21 cellular contexts compared by ENCODE assay signal in the genomic region with DNA sequence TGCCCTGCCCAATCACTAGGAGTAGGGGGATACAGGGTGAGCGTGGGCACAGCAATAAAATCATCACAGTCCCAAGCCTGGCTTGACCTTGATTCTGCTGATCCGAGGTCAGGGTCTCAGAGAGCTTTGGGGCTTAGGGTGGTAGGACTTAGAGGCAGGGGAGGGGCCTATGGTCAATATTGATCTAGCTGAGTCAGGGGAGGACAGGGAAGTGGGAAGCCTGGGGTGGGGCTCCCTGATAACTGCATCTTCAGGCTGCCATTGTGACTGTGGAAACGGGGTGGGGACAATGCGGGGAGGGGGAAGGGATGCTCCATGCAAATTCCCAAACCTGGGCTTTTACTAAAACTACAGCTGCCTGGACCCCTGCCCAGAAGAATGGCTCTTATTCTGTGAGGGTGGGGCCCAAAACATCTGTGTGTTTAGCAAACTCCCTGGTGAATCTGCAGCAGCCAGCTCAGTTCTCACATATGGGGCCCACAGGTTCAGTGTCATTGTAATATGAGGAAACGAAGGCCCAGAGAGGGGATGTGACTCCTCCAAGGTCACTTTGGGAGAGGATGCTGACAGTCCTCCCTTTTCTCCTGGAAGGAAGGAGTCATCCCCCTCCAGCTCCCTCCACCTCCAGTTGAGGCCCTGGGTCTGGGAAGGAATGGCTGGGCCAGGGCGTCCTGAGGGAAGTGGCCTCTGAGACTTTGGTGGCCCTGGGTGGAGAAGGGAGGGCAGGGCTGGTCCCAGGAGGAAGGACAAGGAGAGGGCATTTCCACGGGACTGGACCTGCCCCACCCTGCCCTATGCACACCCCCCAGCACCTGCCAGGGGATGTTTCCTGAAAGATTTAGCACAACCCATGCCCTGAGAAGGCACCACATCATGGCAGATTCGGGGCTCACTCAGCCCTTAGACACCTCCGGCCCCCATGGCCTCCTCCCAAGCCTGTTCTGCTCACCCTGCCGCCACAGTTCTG. TPM values are rescaled to one million over a fixed set of nuclear protein-coding genes. Genes with fewer than 3 reads are reported as not detected.
DNase-seq lines count a peak whose midpoint lies in the region; FAIRE-seq and TF ChIP-seq lines count a peak whose summit lies in the region.
"Had no signal": no experiment of that assay in that cellular context is flagged by ENCODE, and none has a peak within 500 bp of the region (broad histone marks: within the 10 kb centered on the region; RNA-seq: fewer than 3 reads in every experiment).

No MANE protein-coding gene starts in this region.

- no peaks in the 10 kb centered on the region for H3K79me1 ChIP-seq in mesenchymal stem cell (replicated peaks; ENCODE audit: low read length, poor library complexity, severe bottlenecking)

- H2AFZ ChIP-seq in astrocyte (ENCODE audit: low read depth, low read length) (no peak overlapping the region), mesenchymal stem cell (ENCODE audit: low read depth, low read length) (no peak overlapping the region)
- H2AFZ ChIP-seq: GM23248 had no signal

- H3K9me3 ChIP-seq in astrocyte (ENCODE audit: insufficient read depth, low read depth, low read length) (no peaks in the 10 kb centered on the region), mesenchymal stem cell (ENCODE audit: control insufficient read depth, low read length) (no peaks in the 10 kb centered on the region)
- H3K9me3 ChIP-seq: A549, MG63 had no signal

- H3K36me3 ChIP-seq in astrocyte (ENCODE audit: insufficient read depth, low read length): no peaks in the 10 kb centered on the region
- no peaks in the 10 kb centered on the region for H3K36me3 ChIP-seq in mesenchymal stem cell (ENCODE audit: control insufficient read depth in 1 of 2, insufficient read depth in 2 of 2, low read depth in 1 of 2, low read length in 2 of 2)
- H3K36me3 ChIP-seq: MG63 had no signal

- H3K4me2 ChIP-seq in astrocyte (ENCODE audit: low read length) (no peak overlapping the region), mesenchymal stem cell (ENCODE audit: low read length, poor library complexity, severe bottlenecking) (no peak overlapping the region)
- H3K4me2 ChIP-seq: A549 had no signal

- H2BK120ac ChIP-seq in mesenchymal stem cell (ENCODE audit: low read depth, low read length): no peak overlapping the region

- H2BK5ac ChIP-seq in mesenchymal stem cell (ENCODE audit: low read depth, low read length, poor library complexity, severe bottlenecking): no peak overlapping the region

- H4K91ac ChIP-seq in mesenchymal stem cell (ENCODE audit: low read length): no peak overlapping the region

- H3K27me3 ChIP-seq in astrocyte (ENCODE audit: insufficient read depth, low read length) (no peaks in the 10 kb centered on the region), mesenchymal stem cell (ENCODE audit: control insufficient read depth in 1 of 2, insufficient read depth in 1 of 2, low read length in 2 of 2) (no peaks in the 10 kb centered on the region)
- H3K27me3 ChIP-seq: MG63 had no signal

- CTCF ChIA-PET in activated naive CD4-positive, alpha-beta T cell treated with anti-CD3 and anti-CD28 coated beads for 36 hours (lab: Charles Lee): interaction anchor here (0.7 to 1.2 kb wide), 5 partner anchors 8 to 219 kb away, joined by 3 to 4 read pairs (median 3); no protein-coding TSS in a partner anchor

- no peak overlapping the region for H2BK12ac ChIP-seq in mesenchymal stem cell (ENCODE audit: low read length in 2 of 2)

- H3K14ac ChIP-seq in mesenchymal stem cell (ENCODE audit: low read length in 2 of 2): peak overlapping the region in 1 of 2 experiments; percentile 42

- H3K36me3 Mint-ChIP-seq in activated naive CD4-positive, alpha-beta T cell treated with anti-CD3 and anti-CD28 coated beads, Interleukin-2, amount 50 U/mL, for 24 hours: no peaks in the 10 kb centered on the region
- no peaks in the 10 kb centered on the region for H3K36me3 Mint-ChIP-seq in activated naive CD4-positive, alpha-beta T cell treated with anti-CD3 and anti-CD28 coated beads for 36 hours (ENCODE audit: low read depth)
- H3K36me3 Mint-ChIP-seq in astrocyte (ENCODE audit: low read depth, unreplicated experiment) (no peaks in the 10 kb centered on the region), type B pancreatic cell (no peaks in the 10 kb centered on the region)
- H3K36me3 Mint-ChIP-seq: CD4-positive, CD25-positive, alpha-beta regulatory T cell had no signal

- H3K18ac ChIP-seq in mesenchymal stem cell (ENCODE audit: low read depth in 1 of 2, low read length in 2 of 2): no peak overlapping the region

- peaks cover 3% of the 10 kb centered on the region for H3K4me1 Mint-ChIP-seq in activated naive CD4-positive, alpha-beta T cell treated with anti-CD3 and anti-CD28 coated beads, Interleukin-2, amount 50 U/mL, for 24 hours
- H3K4me1 Mint-ChIP-seq in activated naive CD4-positive, alpha-beta T cell treated with anti-CD3 and anti-CD28 coated beads for 36 hours (ENCODE audit: low read depth): no peaks in the 10 kb centered on the region
- H3K4me1 Mint-ChIP-seq in astrocyte (ENCODE audit: low read depth, unreplicated experiment) (peaks cover 2% of the 10 kb centered on the region), type B pancreatic cell (ENCODE audit: unreplicated experiment) (peaks cover 25% of the 10 kb centered on the region)

- H4K20me1 ChIP-seq in astrocyte (ENCODE audit: insufficient read depth, low read length): no peaks in the 10 kb centered on the region

- intact Hi-C loops in activated naive CD4-positive, alpha-beta T cell treated with anti-CD3 and anti-CD28 coated beads for 36 hours (cut with micrococcal nuclease): loop anchor here (5.0 kb wide), 1 partner anchor 221 kb away; no protein-coding TSS in a partner anchor

- TF ChIP-seq CTCF in astrocyte (IDR thresholded peaks at IDR 0.05; ENCODE audit: insufficient read depth, low read depth, low read length) (no peak), type B pancreatic cell (conservative IDR thresholded peaks at IDR 0.05) (no peak)

- H2AK5ac ChIP-seq in mesenchymal stem cell (ENCODE audit: low read length, severe bottlenecking): no peak overlapping the region

- no peak overlapping the region for H4K8ac ChIP-seq in mesenchymal stem cell (ENCODE audit: low read length)

- no peaks in the 10 kb centered on the region for H3K9me3 Mint-ChIP-seq in activated naive CD4-positive, alpha-beta T cell treated with anti-CD3 and anti-CD28 coated beads, Interleukin-2, amount 50 U/mL, for 24 hours
- H3K9me3 Mint-ChIP-seq in activated naive CD4-positive, alpha-beta T cell treated with anti-CD3 and anti-CD28 coated beads for 36 hours: no peaks in the 10 kb centered on the region
- H3K9me3 Mint-ChIP-seq in astrocyte (ENCODE audit: unreplicated experiment) (no peaks in the 10 kb centered on the region), type B pancreatic cell (no peaks in the 10 kb centered on the region)
- H3K9me3 Mint-ChIP-seq: CD4-positive, CD25-positive, alpha-beta regulatory T cell had no signal

- peak overlapping the region; percentile 79 for H3K27ac Mint-ChIP-seq in activated naive CD4-positive, alpha-beta T cell treated with anti-CD3 and anti-CD28 coated beads, Interleukin-2, amount 50 U/mL, for 24 hours
- no peak overlapping the region for H3K27ac Mint-ChIP-seq in activated naive CD4-positive, alpha-beta T cell treated with anti-CD3 and anti-CD28 coated beads for 36 hours
- H3K27ac Mint-ChIP-seq in astrocyte (ENCODE audit: unreplicated experiment) (no peak overlapping the region), type B pancreatic cell (peak overlapping the region; percentile 23)

- no peak overlapping the region for H3K4ac ChIP-seq in mesenchymal stem cell (ENCODE audit: low read depth in 1 of 2, low read length in 2 of 2)

- no peak overlapping the region for H3K4me3 Mint-ChIP-seq in activated naive CD4-positive, alpha-beta T cell treated with anti-CD3 and anti-CD28 coated beads, Interleukin-2, amount 50 U/mL, for 24 hours
- no peak overlapping the region for H3K4me3 Mint-ChIP-seq in activated naive CD4-positive, alpha-beta T cell treated with anti-CD3 and anti-CD28 coated beads for 36 hours
- H3K4me3 Mint-ChIP-seq in astrocyte (ENCODE audit: unreplicated experiment) (peak overlapping the region; percentile 11), type B pancreatic cell (no peak overlapping the region)
- H3K4me3 Mint-ChIP-seq: CD4-positive, CD25-positive, alpha-beta regulatory T cell had no signal

- DNase-seq in activated naive CD4-positive, alpha-beta T cell treated with anti-CD3 and anti-CD28 coated beads for 36 hours: no peak
- DNase-seq in astrocyte (ENCODE audit: low read depth): no peak
- DNase-seq in mesenchymal stem cell: no peak
- no peak for DNase-seq in type B pancreatic cell (ENCODE audit: extremely low spot score, unreplicated experiment)
- DNase-seq in SHP77 (lab: John Stamatoyannopoulos, UW): no peak
- no peak for DNase-seq in AG08395 (ENCODE audit: low spot score)
- no peak for DNase-seq in AG08396 (ENCODE audit: low spot score)
- DNase-seq: CD4-positive, CD25-positive, alpha-beta regulatory T cell; DMS79 treated with DMSO at 0.1 percent for 48 hours; GDM1; GM23248; MG63; NCI-H1694 treated with DMSO at 0.1 percent for 48 hours; NCI-H446; NCI-H748 treated with DMSO at 0.1 percent for 48 hours had no signal

- H3K27ac ChIP-seq in astrocyte (ENCODE audit: low read depth, low read length) (no peak overlapping the region), mesenchymal stem cell (ENCODE audit: low read length, poor library complexity, severe bottlenecking) (no peak overlapping the region)
- H3K27ac ChIP-seq: A549, GM23248, HL-60 had no signal

- no peak overlapping the region for H3K4me3 ChIP-seq in astrocyte (ENCODE audit: insufficient read depth, low read depth, low read length)
- H3K4me3 ChIP-seq in mesenchymal stem cell (ENCODE audit: insufficient read depth in 1 of 2, low read depth in 1 of 2, low read length in 2 of 2): no peak overlapping the region
- H3K4me3 ChIP-seq: A549, GM23248, MG63 had no signal

- H3K4me1 ChIP-seq in astrocyte (ENCODE audit: insufficient read depth, low read length) (peaks cover 17% of the 10 kb centered on the region), mesenchymal stem cell (ENCODE audit: control insufficient read depth, insufficient read depth, low read depth, low read length) (peaks cover 3% of the 10 kb centered on the region)
- H3K4me1 ChIP-seq: A549 had no signal

- no peak overlapping the region for H3K23ac ChIP-seq in mesenchymal stem cell (ENCODE audit: low read length in 2 of 2)

- WGBS in mesenchymal stem cell: 88% methylated on average over 8 of the region's 10 CpGs

- H3K9ac ChIP-seq in astrocyte (ENCODE audit: low read length) (no peak overlapping the region), mesenchymal stem cell (ENCODE audit: low read length) (peak overlapping the region; percentile 74)
- H3K9ac ChIP-seq: GM23248 had no signal

- no peak overlapping the region for H2BK15ac ChIP-seq in mesenchymal stem cell (ENCODE audit: low read depth, poor library complexity, severe bottlenecking)

- FAIRE-seq in astrocyte (lab: Jason Lieb, UNC): no peak
- FAIRE-seq: A549, GM12892, GM19239 had no signal

- no peaks in the 10 kb centered on the region for H3K27me3 Mint-ChIP-seq in activated naive CD4-positive, alpha-beta T cell treated with anti-CD3 and anti-CD28 coated beads, Interleukin-2, amount 50 U/mL, for 24 hours
- peaks cover 4% of the 10 kb centered on the region for H3K27me3 Mint-ChIP-seq in activated naive CD4-positive, alpha-beta T cell treated with anti-CD3 and anti-CD28 coated beads for 36 hours (ENCODE audit: low read depth)
- H3K27me3 Mint-ChIP-seq in astrocyte (ENCODE audit: low read depth, unreplicated experiment) (peaks cover 21% of the 10 kb centered on the region), type B pancreatic cell (peaks cover 17% of the 10 kb centered on the region)

- H3K79me2 ChIP-seq in astrocyte (ENCODE audit: insufficient read depth, low read length): no peaks in the 10 kb centered on the region

RNA-seq across cellular contexts. Expression of gene SLC6A7, which starts 26.4 kb away (rescaled TPM):
- total RNA-seq in activated naive CD4-positive, alpha-beta T cell treated with anti-CD3 and anti-CD28 coated beads for 36 hours: not detected
- total RNA-seq in astrocyte (not detected in 2 replicates), type B pancreatic cell (ENCODE audit: low replicate concordance) (0.10 and 0.38 TPM in 2 replicates)
- polyA plus RNA-seq in mesenchymal stem cell (2013, experiment 1 of 2): not detected
- polyA plus RNA-seq in mesenchymal stem cell (2013, experiment 2 of 2): not detected
- total RNA-seq: CD4-positive, CD25-positive, alpha-beta regulatory T cell; GM23248; RPMI7951 had no signal
- polyA plus RNA-seq: A549; CD4-positive, CD25-positive, alpha-beta regulatory T cell; GM23248 had no signal

RNA-seq across cellular contexts. Expression of gene CDX1, which starts 49.7 kb away (rescaled TPM):
- total RNA-seq in activated naive CD4-positive, alpha-beta T cell treated with anti-CD3 and anti-CD28 coated beads for 36 hours: not detected
- total RNA-seq in astrocyte: 0.50 TPM in 1 of 2 replicates, not detected in the other
- 0.08 TPM for polyA plus RNA-seq in mesenchymal stem cell (2013, experiment 1 of 2)
- polyA plus RNA-seq in mesenchymal stem cell (2013, experiment 2 of 2): 0.03 TPM
- total RNA-seq in type B pancreatic cell (ENCODE audit: low replicate concordance): 5.0 and 13.4 TPM in 2 replicates
- total RNA-seq: CD4-positive, CD25-positive, alpha-beta regulatory T cell; GM23248 had no signal
- polyA plus RNA-seq: A549; CD4-positive, CD25-positive, alpha-beta regulatory T cell; GM23248 had no signal

Comparison
In these comparisons a context has a peak if more than half of its experiments do, and no peak if none do; other contexts are left out.
1. H3K27ac Mint-ChIP-seq: peak in activated naive CD4-positive, alpha-beta T cell treated with anti-CD3 and anti-CD28 coated beads, Interleukin-2, amount 50 U/mL, for 24 hours (single experiment) and type B pancreatic cell (single experiment); none in activated naive CD4-positive, alpha-beta T cell treated with anti-CD3 and anti-CD28 coated beads for 36 hours (single experiment) and astrocyte (single experiment).